Comparison of ENCODE assay signal across 17 cellular contexts in the genomic region with DNA sequence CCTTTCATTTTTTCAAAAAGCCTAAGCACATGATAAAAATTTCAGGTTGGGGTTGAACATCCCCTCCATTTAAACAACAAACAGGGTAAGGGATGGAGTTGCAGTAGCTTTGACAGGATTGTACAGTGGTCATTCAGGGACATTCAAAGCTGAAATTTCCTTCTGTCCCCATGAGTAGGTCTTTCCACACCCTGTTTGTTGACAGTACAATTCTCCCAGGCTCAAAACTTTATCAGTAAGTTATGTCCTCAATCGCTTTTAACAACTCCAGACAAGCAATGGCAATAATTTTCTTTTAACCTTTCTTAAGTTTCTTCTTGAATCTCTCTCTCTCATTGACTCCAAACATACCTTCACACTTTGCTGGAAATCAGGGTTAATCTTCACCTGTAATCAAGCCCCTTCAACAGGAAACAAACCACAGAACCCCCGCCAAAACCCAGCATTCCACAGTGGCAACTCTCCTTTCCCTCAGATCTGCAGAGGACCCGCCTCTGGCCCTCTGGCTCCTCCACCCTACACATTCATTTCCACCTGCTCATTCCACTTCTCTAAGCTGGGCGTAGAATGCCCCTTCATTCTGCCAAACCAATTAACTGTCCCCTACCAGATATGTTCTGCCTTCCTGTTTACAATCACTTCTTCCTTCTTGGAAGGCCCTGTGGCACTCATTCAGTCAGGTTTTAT. TPM values are rescaled to one million over a fixed set of nuclear protein-coding genes. Genes with fewer than 3 reads are reported as not detected.
DNase-seq lines count a peak whose midpoint lies in the region; ATAC-seq and TF ChIP-seq lines count a peak whose summit lies in the region.
"Had no signal": no experiment of that assay in that cellular context is flagged by ENCODE, and none has a peak within 500 bp of the region (broad histone marks: within the 10 kb centered on the region; RNA-seq: fewer than 3 reads in every experiment).

No MANE protein-coding gene starts in this region.

- peak overlapping the region; percentile 32 for H3K27ac Mint-ChIP-seq in activated CD4-positive, alpha-beta T cell treated with anti-CD3 and anti-CD28 coated beads, Interleukin-2, amount 10 ng/mL, durations not matched to agents 24 days and 14 days
- peak overlapping the region; percentile 32 for H3K27ac Mint-ChIP-seq in central memory CD8-positive, alpha-beta T cell (ENCODE audit: low read depth)
- H3K27ac Mint-ChIP-seq in neural crest cell (ENCODE audit: unreplicated experiment): peak overlapping the region; percentile 1
- H3K27ac Mint-ChIP-seq: activated naive CD8-positive, alpha-beta T cell treated with anti-CD3 and anti-CD28 coated beads, Interleukin-2, amount 10 ng/mL, durations not matched to agents 7 days and 5 days had no signal

- peaks cover 11% of the 10 kb centered on the region for H3K4me1 Mint-ChIP-seq in activated CD4-positive, alpha-beta T cell treated with anti-CD3 and anti-CD28 coated beads, Interleukin-2, amount 10 ng/mL, durations not matched to agents 24 days and 14 days
- H3K4me1 Mint-ChIP-seq in central memory CD8-positive, alpha-beta T cell: peaks cover 14% of the 10 kb centered on the region
- H3K4me1 Mint-ChIP-seq in neural crest cell: peaks cover 13% of the 10 kb centered on the region

- H3K9me3 Mint-ChIP-seq in activated CD4-positive, alpha-beta T cell treated with anti-CD3 and anti-CD28 coated beads, Interleukin-2, amount 10 ng/mL, durations not matched to agents 24 days and 14 days: no peaks in the 10 kb centered on the region
- no peaks in the 10 kb centered on the region for H3K9me3 Mint-ChIP-seq in central memory CD8-positive, alpha-beta T cell
- H3K9me3 Mint-ChIP-seq in neural crest cell: no peaks in the 10 kb centered on the region
- H3K9me3 Mint-ChIP-seq: activated naive CD8-positive, alpha-beta T cell treated with anti-CD3 and anti-CD28 coated beads, Interleukin-2, amount 10 ng/mL, durations not matched to agents 7 days and 5 days had no signal

- peaks cover 47% of the 10 kb centered on the region for H3K36me3 Mint-ChIP-seq in activated CD4-positive, alpha-beta T cell treated with anti-CD3 and anti-CD28 coated beads, Interleukin-2, amount 10 ng/mL, durations not matched to agents 24 days and 14 days (ENCODE audit: low read depth)
- peaks cover 67% of the 10 kb centered on the region for H3K36me3 Mint-ChIP-seq in central memory CD8-positive, alpha-beta T cell (ENCODE audit: insufficient read depth)
- peaks cover 7% of the 10 kb centered on the region for H3K36me3 Mint-ChIP-seq in neural crest cell (ENCODE audit: low read depth)

- no peaks in the 10 kb centered on the region for H3K9me3 ChIP-seq in ascending aorta
- H3K9me3 ChIP-seq: esophagus squamous epithelium, heart right ventricle, pancreas, uterus had no signal

- peaks cover 47 to 65% of the 10 kb centered on the region in 2 donors for H3K36me3 ChIP-seq in ascending aorta
- H3K36me3 ChIP-seq: uterus had no signal

- H3K27me3 ChIP-seq in ascending aorta: no peaks in the 10 kb centered on the region
- H3K27me3 ChIP-seq: esophagus squamous epithelium, heart right ventricle, pancreas, uterus had no signal

- ATAC-seq in central memory CD8-positive, alpha-beta T cell (replicated peaks; ENCODE audit: extremely low read depth, poor library complexity, severe bottlenecking): no peak
- no peak for ATAC-seq in HG03342 (IDR thresholded peaks at IDR 0.05; ENCODE audit: unreplicated experiment)

- no peak for DNase-seq in activated CD4-positive, alpha-beta T cell treated with anti-CD3 and anti-CD28 coated beads, Interleukin-2, amount 10 ng/mL, durations not matched to agents 24 days and 14 days
- no peak for DNase-seq in activated CD4-positive, alpha-beta T cell treated with anti-CD3 and anti-CD28 coated beads for 4 hours
- DNase-seq in HT-29 (ENCODE audit: low spot score) (peak; percentile 26), neural crest cell (ENCODE audit: low read depth, low spot score) (no peak), ascending aorta (ENCODE audit: low spot score in 2 of 2) (no peak)
- no peak for DNase-seq in central memory CD8-positive, alpha-beta T cell (ENCODE audit: low spot score in 2 of 2)
- DNase-seq in stimulated activated CD4-positive, alpha-beta T cell treated with anti-CD3 and anti-CD28 coated beads, Interleukin-15, amount 100 ng/mL, for 24 hours: no peak
- DNase-seq: activated naive CD8-positive, alpha-beta T cell treated with anti-CD3 and anti-CD28 coated beads, Interleukin-2, amount 10 ng/mL, durations not matched to agents 7 days and 5 days; esophagus squamous epithelium; heart right ventricle; IMR-90; NCI-H1092 treated with DMSO at 0.1 percent for 48 hours; pancreas; stimulated activated naive CD4-positive, alpha-beta T cell; uterus had no signal

- H3K4me3 ChIP-seq in ascending aorta: no peak overlapping the region
- H3K4me3 ChIP-seq: esophagus squamous epithelium, heart right ventricle, pancreas, skin epidermis, uterus had no signal

- TF ChIP-seq CTCF in neural crest cell (conservative IDR thresholded peaks at IDR 0.05) (no peak), ascending aorta (IDR thresholded peaks at IDR 0.05) (no peak)

- H3K4me3 Mint-ChIP-seq in activated CD4-positive, alpha-beta T cell treated with anti-CD3 and anti-CD28 coated beads, Interleukin-2, amount 10 ng/mL, durations not matched to agents 24 days and 14 days: no peak overlapping the region
- H3K4me3 Mint-ChIP-seq in central memory CD8-positive, alpha-beta T cell: no peak overlapping the region
- H3K4me3 Mint-ChIP-seq in neural crest cell: no peak overlapping the region
- H3K4me3 Mint-ChIP-seq: activated naive CD8-positive, alpha-beta T cell treated with anti-CD3 and anti-CD28 coated beads, Interleukin-2, amount 10 ng/mL, durations not matched to agents 7 days and 5 days had no signal

- H3K27me3 Mint-ChIP-seq in activated CD4-positive, alpha-beta T cell treated with anti-CD3 and anti-CD28 coated beads, Interleukin-2, amount 10 ng/mL, durations not matched to agents 24 days and 14 days: no peaks in the 10 kb centered on the region
- H3K27me3 Mint-ChIP-seq in central memory CD8-positive, alpha-beta T cell: no peaks in the 10 kb centered on the region
- no peaks in the 10 kb centered on the region for H3K27me3 Mint-ChIP-seq in neural crest cell (ENCODE audit: low read depth)
- H3K27me3 Mint-ChIP-seq: activated naive CD8-positive, alpha-beta T cell treated with anti-CD3 and anti-CD28 coated beads, Interleukin-2, amount 10 ng/mL, durations not matched to agents 7 days and 5 days had no signal

- no peak overlapping the region for H3K27ac ChIP-seq in ascending aorta
- H3K27ac ChIP-seq: esophagus squamous epithelium, heart right ventricle, uterus had no signal

- intact Hi-C loops in activated CD4-positive, alpha-beta T cell treated with anti-CD3 and anti-CD28 coated beads, Interleukin-2, amount 10 ng/mL, durations not matched to agents 24 days and 14 days (cut with micrococcal nuclease): no loop called here
- intact Hi-C loops in ascending aorta (cut with DNase I): no loop called here

- peaks cover 0 to 2% of the 10 kb centered on the region in 2 donors for H3K4me1 ChIP-seq in ascending aorta
- H3K4me1 ChIP-seq: uterus had no signal

RNA-seq across cellular contexts. Expression of a gene that starts 20.7 kb away (rescaled TPM):
- total RNA-seq in activated CD4-positive, alpha-beta T cell treated with anti-CD3 and anti-CD28 coated beads, Interleukin-2, amount 10 ng/mL, durations not matched to agents 24 days and 14 days: 41.7 and 43.6 TPM in 2 replicates
- 43.2 and 49.3 TPM in 2 replicates for total RNA-seq in HT-29 (2014; rRNA removed; shearing (Covaris generic))
- total RNA-seq in neural crest cell: 16.9 and 18.5 TPM in 2 replicates
- total RNA-seq in ascending aorta: 86.5 TPM

RNA-seq across cellular contexts. Expression of a gene that starts 53.7 kb away (rescaled TPM):
- total RNA-seq in activated CD4-positive, alpha-beta T cell treated with anti-CD3 and anti-CD28 coated beads, Interleukin-2, amount 10 ng/mL, durations not matched to agents 24 days and 14 days: 8.3 and 9.1 TPM in 2 replicates
- 13.3 and 13.4 TPM in 2 replicates for total RNA-seq in HT-29 (2014; rRNA removed; shearing (Covaris generic))
- 89.4 and 93.5 TPM in 2 replicates for total RNA-seq in neural crest cell
- 2.1 TPM for total RNA-seq in ascending aorta
